ENCODE assay signal across 8 cellular contexts in genomic region chr10:28367865-28368541, GRCh38.
DNase-seq lines count a peak whose midpoint lies in the region; ATAC-seq and FAIRE-seq lines count a peak whose summit lies in the region.

No MANE protein-coding gene starts in this region.

- H3K9ac ChIP-seq in SK-N-MC (ENCODE audit: insufficient read length) (no peak overlapping the region), adipocyte (ENCODE audit: low read length) (no peak overlapping the region)

- peak overlapping the region; percentile 40; the same call in 1 of the 2 replicates for H3K4me3 ChIP-seq in SK-N-MC
- H3K4me3 ChIP-seq in adipocyte (ENCODE audit: low read length), result no peak overlapping the region

- no peak for FAIRE-seq in RCC 7860 (lab: Jason Lieb, UNC)

- peak overlapping the region; percentile 96 for H3K27ac ChIP-seq in SK-N-MC

- DNase-seq in SK-N-MC (ENCODE audit: low read depth, low spot score), result peak; percentile 30
- peak; percentile 19 for DNase-seq in adipocyte (ENCODE audit: low read depth)
- peak; percentile 36 to 39 for DNase-seq in stimulated activated CD4-positive, alpha-beta T cell treated with anti-CD3 and anti-CD28 coated beads, Interleukin-15, amount 100 ng/mL, for 48 hours (ENCODE audit: low read depth in 2 of 2)
- DNase-seq in RCC 7860 (ENCODE audit: low spot score), result no peak
- no peak for DNase-seq in NCI-H2196 (lab: John Stamatoyannopoulos, UW; ENCODE audit: unreplicated experiment)
- DNase-seq in HPDE6-E6E7 (ENCODE audit: extremely low spot score), result no peak

- H3K4me1 ChIP-seq in adipocyte (ENCODE audit: control insufficient read depth, insufficient read depth, low read length), result peaks cover 3% of the 10 kb centered on the region

- peak; percentile 97 for ATAC-seq in GM18858 (IDR thresholded peaks at IDR 0.05; ENCODE audit: unreplicated experiment)
- ATAC-seq in HG02884 (IDR thresholded peaks at IDR 0.05; ENCODE audit: unreplicated experiment), result peak; percentile 97

- no peaks in the 10 kb centered on the region for H3K36me3 ChIP-seq in SK-N-MC (ENCODE audit: insufficient read depth, low read length)
- no peaks in the 10 kb centered on the region for H3K36me3 ChIP-seq in adipocyte (ENCODE audit: control insufficient read depth, insufficient read depth, low read length, severe bottlenecking)

- H3K27me3 ChIP-seq in adipocyte (replicated peaks; ENCODE audit: control insufficient read depth, insufficient read depth, low read length), result peaks cover 29% of the 10 kb centered on the region

- H3K9me3 ChIP-seq in SK-N-MC (ENCODE audit: low read depth, low read length) (no peaks in the 10 kb centered on the region), adipocyte (ENCODE audit: control insufficient read depth, low read length) (no peaks in the 10 kb centered on the region)

Comparison
In these comparisons a context has a peak if more than half of its experiments do, and no peak if none do; other contexts are left out.
1. DNase-seq: peak in SK-N-MC (single experiment), adipocyte (single experiment) and stimulated activated CD4-positive, alpha-beta T cell treated with anti-CD3 and anti-CD28 coated beads, Interleukin-15, amount 100 ng/mL, for 48 hours (2 of 2); none in RCC 7860 (single experiment), NCI-H2196 (single experiment) and HPDE6-E6E7 (single experiment).